ENCODE assay signal across 9 cellular contexts in the genomic region with DNA sequence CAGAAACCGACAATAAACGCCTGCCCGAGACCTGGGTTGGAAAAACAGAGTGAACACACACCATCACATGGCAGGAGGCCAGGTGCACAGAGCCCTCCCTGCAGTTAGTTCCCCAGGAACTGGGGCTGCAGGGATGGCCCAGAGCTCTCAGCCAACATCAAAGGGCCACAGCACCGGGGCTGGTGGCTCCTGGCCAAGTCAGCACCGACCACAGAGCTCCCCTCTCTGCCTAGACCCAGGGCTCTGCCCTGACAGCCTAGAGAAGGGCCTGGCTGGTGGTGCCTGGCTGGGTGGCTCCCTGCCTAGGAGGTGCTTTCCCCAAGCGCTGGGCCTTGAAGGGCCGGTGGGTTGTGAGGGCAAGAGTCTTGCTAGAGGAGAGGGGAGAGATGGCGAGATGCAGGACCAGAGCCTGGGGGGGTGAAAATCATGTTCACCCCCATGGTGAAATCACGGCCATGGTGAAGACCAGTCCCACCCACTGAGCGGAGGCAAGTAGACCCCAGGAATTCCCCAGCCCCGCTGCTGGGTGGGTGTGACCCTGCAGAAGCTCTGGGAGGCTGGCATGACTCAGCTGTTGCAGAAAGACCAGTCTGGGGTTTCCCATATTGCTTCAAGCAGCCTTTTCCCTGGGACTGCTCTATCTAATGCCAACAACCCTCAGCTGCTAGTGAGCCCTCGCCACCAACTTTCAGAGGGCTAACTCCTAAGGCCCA. TPM values are rescaled to one million over a fixed set of nuclear protein-coding genes. Genes with fewer than 3 reads are reported as not detected.
DNase-seq lines count a peak whose midpoint lies in the region; ATAC-seq and TF ChIP-seq lines count a peak whose summit lies in the region.
"Had no signal": no experiment of that assay in that cellular context is flagged by ENCODE, and none has a peak within 500 bp of the region (broad histone marks: within the 10 kb centered on the region; RNA-seq: fewer than 3 reads in every experiment).

No MANE protein-coding gene starts in this region.

- peaks cover 3% of the 10 kb centered on the region; the same call in 1 of the 2 replicates for H3K4me1 ChIP-seq in HEK293 (ENCODE audit: control insufficient read depth, insufficient read depth, low read length)
- peaks cover 44 to 47% of the 10 kb centered on the region in 2 donors for H3K4me1 ChIP-seq in naive thymus-derived CD4-positive, alpha-beta T cell (ENCODE audit: control insufficient read depth in 2 of 2, insufficient read depth in 2 of 2, low read length in 2 of 2)

- DNase-seq in ELR (ENCODE audit: low read depth) (peak; percentile 81), SHP77 (lab: John Stamatoyannopoulos, UW) (peak; percentile 68 to 77), astrocyte of the hippocampus (ENCODE audit: low read depth, low spot score) (peak; percentile 89), NCI-H446 treated with DMSO at 0.1 percent for 48 hours (lab: John Stamatoyannopoulos, UW) (no peak), retina (no peak)
- DNase-seq in naive thymus-derived CD4-positive, alpha-beta T cell = peak in 1 of 9 donors; percentile 68

- peaks cover 0 to 14% (median 3%) of the 10 kb centered on the region in 5 donors for H3K36me3 Mint-ChIP-seq in naive thymus-derived CD4-positive, alpha-beta T cell

- peaks cover 0 to 2% (median 0%) of the 10 kb centered on the region in 11 donors for H3K9me3 Mint-ChIP-seq in naive thymus-derived CD4-positive, alpha-beta T cell

- H3K9me3 ChIP-seq in HEK293 (ENCODE audit: control insufficient read depth, insufficient read depth, low read depth, low read length) = no peaks in the 10 kb centered on the region
- H3K9me3 ChIP-seq in naive thymus-derived CD4-positive, alpha-beta T cell (ENCODE audit: control insufficient read depth in 2 of 3, low read length in 3 of 3) = no peaks in the 10 kb centered on the region

- intact Hi-C loops in naive thymus-derived CD4-positive, alpha-beta T cell (cut with micrococcal nuclease) = no loop called here

- TF ChIP-seq CTCF in HEK293 (tag by site-specific recombination; IDR thresholded peaks at IDR 0.05) = no peak

- H3K36me3 ChIP-seq in HEK293 (ENCODE audit: control insufficient read depth in 2 of 2, insufficient read depth in 1 of 2, low read length in 2 of 2) = no peaks in the 10 kb centered on the region
- no peaks in the 10 kb centered on the region for H3K36me3 ChIP-seq in naive thymus-derived CD4-positive, alpha-beta T cell (ENCODE audit: control insufficient read depth in 2 of 3, insufficient read depth in 3 of 3, low read length in 3 of 3)

- H3K27me3 Mint-ChIP-seq in naive thymus-derived CD4-positive, alpha-beta T cell = no peaks in the 10 kb centered on the region

- POLR2A ChIA-PET in HEK293 (lab: Yijun Ruan, JAX) = no interaction called here
- POLR2A ChIA-PET in naive thymus-derived CD4-positive, alpha-beta T cell (lab: Charles Lee) = no interaction called here

- H3K27ac Mint-ChIP-seq in naive thymus-derived CD4-positive, alpha-beta T cell = peak overlapping the region in 7 of 9 donors; percentile 8 to 92 (median 60)

- no peaks in the 10 kb centered on the region for H3K27me3 ChIP-seq in naive thymus-derived CD4-positive, alpha-beta T cell (ENCODE audit: control insufficient read depth in 2 of 2, insufficient read depth in 2 of 2, low read length in 2 of 2)

- H3K4me3 Mint-ChIP-seq in naive thymus-derived CD4-positive, alpha-beta T cell = peak overlapping the region in 5 of 10 donors; percentile 51 to 97 (median 57)

- no peak overlapping the region for H3K27ac ChIP-seq in HEK293 (ENCODE audit: extremely low read depth, low read depth, low read length)
- no peak overlapping the region for H3K27ac ChIP-seq in naive thymus-derived CD4-positive, alpha-beta T cell (ENCODE audit: low read depth, low read length)
- H3K27ac ChIP-seq: VCaP had no signal

- H3K4me1 Mint-ChIP-seq in naive thymus-derived CD4-positive, alpha-beta T cell = peaks cover 20 to 58% (median 46%) of the 10 kb centered on the region in 7 donors

- H3K4me3 ChIP-seq in HEK293 (ENCODE audit: low read depth, low read length) = no peak overlapping the region
- H3K4me3 ChIP-seq in naive thymus-derived CD4-positive, alpha-beta T cell (ENCODE audit: low read length) = no peak overlapping the region

- peak; percentile 69 for ATAC-seq in naive thymus-derived CD4-positive, alpha-beta T cell
- no peak for ATAC-seq in HG02571 (IDR thresholded peaks at IDR 0.05; ENCODE audit: unreplicated experiment)

- CTCF ChIA-PET in HEK293 (lab: Yijun Ruan, JAX) = interaction anchor here (0.6 to 1.3 kb wide), 4 partner anchors 38 to 41 kb away, joined by 3 to 6 read pairs (median 4); no protein-coding TSS in a partner anchor
- CTCF ChIA-PET in naive thymus-derived CD4-positive, alpha-beta T cell (lab: Charles Lee) = interaction anchor here (1.1 to 1.6 kb wide), 2 partner anchors 11 to 38 kb away, joined by 3 to 6 read pairs; no protein-coding TSS in a partner anchor

TF ChIP-seq in HEK293, 187 proteins besides CTCF, POLR2A, EP300 and RAD21 (continues in another document):
- TF ChIP-seq ZNF398 (tag by site-specific recombination; IDR thresholded peaks at IDR 0.05) = 0 out of 2 replicates have a peak, but pooled peaks have one; percentile 12
- no peak for TF ChIP-seq ZNF138 (tag by site-specific recombination; IDR thresholded peaks at IDR 0.05; ENCODE audit: borderline replicate concordance)
- TF ChIP-seq ZNF677 (tag by site-specific recombination; IDR thresholded peaks at IDR 0.05) = no peak
- no peak for TF ChIP-seq ZNF169 (tag by site-specific recombination; IDR thresholded peaks at IDR 0.05)
- no peak for TF ChIP-seq ZNF596 (tag by site-specific recombination; IDR thresholded peaks at IDR 0.05)
- no peak for TF ChIP-seq GFI1B (tag by site-specific recombination; IDR thresholded peaks at IDR 0.05)
- peak; percentile 93 for TF ChIP-seq ZIC2 (tag by site-specific recombination; IDR thresholded peaks at IDR 0.05)
- TF ChIP-seq MZF1 (tag by site-specific recombination; IDR thresholded peaks at IDR 0.05; ENCODE audit: borderline replicate concordance) = peak; percentile 19; the same call in 1 of the 2 replicates
- no peak for TF ChIP-seq ZNF416 (tag by site-specific recombination; IDR thresholded peaks at IDR 0.05)
- no peak for TF ChIP-seq RBAK (tag by site-specific recombination; IDR thresholded peaks at IDR 0.05)
- TF ChIP-seq ZBTB20 (tag by site-specific recombination; IDR thresholded peaks at IDR 0.05) = peak; percentile 56
- TF ChIP-seq ZNF664 (tag by site-specific recombination; IDR thresholded peaks at IDR 0.05) = no peak
- no peak for TF ChIP-seq KLF7 (tag by site-specific recombination; IDR thresholded peaks at IDR 0.05; ENCODE audit: borderline replicate concordance)
- TF ChIP-seq GLIS2 (tag by site-specific recombination; IDR thresholded peaks at IDR 0.05) = peak; percentile 54
- TF ChIP-seq ZNF184 (tag by site-specific recombination; IDR thresholded peaks at IDR 0.05) = no peak

RNA-seq across cellular contexts. Expression of gene BID, which starts 7.2 kb away (rescaled TPM):
- 10 to 100 TPM; 15.4 to 64.6 (median 21.9) TPM for total RNA-seq in naive thymus-derived CD4-positive, alpha-beta T cell
- polyA plus RNA-seq in naive thymus-derived CD4-positive, alpha-beta T cell = 10 to 100 TPM; 51.4 to 66.2 TPM

Comparison
In these comparisons a context has a peak if more than half of its experiments do, and no peak if none do; other contexts are left out.
1. DNase-seq: peak in ELR (single experiment), SHP77 (2 of 2) and astrocyte of the hippocampus (single experiment); none in NCI-H446 treated with DMSO at 0.1 percent for 48 hours (single experiment) and retina (single experiment).